In genomic region chr7:80134536-80135305, GRCh38 we compare ENCODE assay signal across 8 cellular contexts. TPM values are rescaled to one million over a fixed set of nuclear protein-coding genes. Genes with fewer than 3 reads are reported as not detected.
DNase-seq lines count a peak whose midpoint lies in the region; ATAC-seq, FAIRE-seq and TF ChIP-seq lines count a peak whose summit lies in the region.

Gene GNAI1, plus strand, starts transcription at chr7:80134831. Its CDS starts 330 bp downstream, at chr7:80135161.

- H3K4me3 Mint-ChIP-seq in activated CD8-positive, alpha-beta T cell treated with anti-CD3 and anti-CD28 coated beads for 36 hours, result peak within 1 kb of the TSS; percentile 72
- H3K4me3 Mint-ChIP-seq in mesothelial cell of epicardium, result peak within 1 kb of the TSS; percentile 98

- WGBS in esophagus, 2 donors, result 1 to 2% methylated on average over 58 to 92 of the region's 92 CpGs

- H3K27me3 ChIP-seq in esophagus (ENCODE audit: control insufficient read depth in 1 of 2, insufficient read depth in 2 of 2, low read length in 2 of 2), result no peaks in the 10 kb centered on the region

- no peaks in the 10 kb centered on the region for H3K36me3 Mint-ChIP-seq in activated CD8-positive, alpha-beta T cell treated with anti-CD3 and anti-CD28 coated beads for 36 hours (ENCODE audit: low read depth)
- no peaks in the 10 kb centered on the region for H3K36me3 Mint-ChIP-seq in mesothelial cell of epicardium

- H3K36me3 ChIP-seq in esophagus (ENCODE audit: control insufficient read depth in 2 of 2, insufficient read depth in 2 of 2, low read length in 1 of 2), result no peaks in the 10 kb centered on the region

- peak within 1 kb of the TSS; percentile 85 to 97 for H3K27ac ChIP-seq in esophagus (ENCODE audit: low read depth in 2 of 2, low read length in 1 of 2)

- peak within 1 kb of the TSS; percentile 59 to 89 for H3K4me3 ChIP-seq in esophagus (ENCODE audit: low read depth in 1 of 2, low read length in 2 of 2)

- POLR2A ChIA-PET in activated CD8-positive, alpha-beta T cell treated with anti-CD3 and anti-CD28 coated beads for 36 hours (lab: Charles Lee), result interaction anchor here (1.0 kb wide), 1 partner anchor 74 kb away, joined by 3 read pairs; no protein-coding TSS in a partner anchor

- peak; percentile 89 for TF ChIP-seq POLR2A in H54 (IDR thresholded peaks at IDR 0.05; ENCODE audit: low read depth, low read length)

- H3K9me3 ChIP-seq in esophagus (ENCODE audit: control insufficient read depth in 2 of 2, insufficient read depth in 1 of 2, low read depth in 1 of 2, low read length in 1 of 2), result no peaks in the 10 kb centered on the region

- DNase-seq in Caki2 (ENCODE audit: low read depth) (peak; percentile 75), H54 (ENCODE audit: insufficient read length, low spot score) (peak; percentile 67), NCI-H2107 treated with DMSO at 0.1 percent for 48 hours (lab: John Stamatoyannopoulos, UW; ENCODE audit: unreplicated experiment) (peak; percentile 66), mesothelial cell of epicardium (ENCODE audit: low spot score in 2 of 2, unreplicated experiment in 2 of 2) (peak; percentile 70 to 83), stromal cell of bone marrow (ENCODE audit: low read depth) (peak; percentile 67)
- peak; percentile 50 for DNase-seq in activated CD8-positive, alpha-beta T cell treated with anti-CD3 and anti-CD28 coated beads for 36 hours

- peak; percentile 52 for ATAC-seq in activated CD8-positive, alpha-beta T cell treated with anti-CD3 and anti-CD28 coated beads for 36 hours
- no peak for ATAC-seq in GM21717 (IDR thresholded peaks at IDR 0.05; ENCODE audit: unreplicated experiment)

- H3K9me3 Mint-ChIP-seq in activated CD8-positive, alpha-beta T cell treated with anti-CD3 and anti-CD28 coated beads for 36 hours, result no peaks in the 10 kb centered on the region
- no peaks in the 10 kb centered on the region for H3K9me3 Mint-ChIP-seq in mesothelial cell of epicardium

- no peak for TF ChIP-seq CTCF in activated CD8-positive, alpha-beta T cell treated with anti-CD3 and anti-CD28 coated beads for 36 hours (IDR thresholded peaks at IDR 0.05)
- TF ChIP-seq CTCF in mesothelial cell of epicardium (IDR thresholded peaks at IDR 0.05; ENCODE audit: unreplicated experiment), result no peak

- in situ Hi-C loops in Caki2 (cut with HindIII; ENCODE audit: low pct_unique_long_range_greater_than_20kb, low sequenced_read_pairs), result no loop called here

- peaks cover 37% of the 10 kb centered on the region for H3K27me3 Mint-ChIP-seq in activated CD8-positive, alpha-beta T cell treated with anti-CD3 and anti-CD28 coated beads for 36 hours
- H3K27me3 Mint-ChIP-seq in mesothelial cell of epicardium (ENCODE audit: low read depth), result no peaks in the 10 kb centered on the region

- H3K4me1 Mint-ChIP-seq in activated CD8-positive, alpha-beta T cell treated with anti-CD3 and anti-CD28 coated beads for 36 hours (ENCODE audit: low read depth), result peaks cover 30% of the 10 kb centered on the region
- peaks cover 39% of the 10 kb centered on the region for H3K4me1 Mint-ChIP-seq in mesothelial cell of epicardium

- H3K4me1 ChIP-seq in esophagus (ENCODE audit: control insufficient read depth in 2 of 2, insufficient read depth in 2 of 2, low read length in 1 of 2), result no peaks in the 10 kb centered on the region

- CTCF ChIA-PET in activated CD8-positive, alpha-beta T cell treated with anti-CD3 and anti-CD28 coated beads for 36 hours (lab: Charles Lee), result interaction anchor here (1.0 to 1.5 kb wide), 4 partner anchors 16 to 257 kb away, joined by 3 to 4 read pairs (median 3); no protein-coding TSS in a partner anchor

- FAIRE-seq in H54 (lab: Jason Lieb, UNC), result no peak

- peak within 1 kb of the TSS; percentile 58 for H3K27ac Mint-ChIP-seq in activated CD8-positive, alpha-beta T cell treated with anti-CD3 and anti-CD28 coated beads for 36 hours
- H3K27ac Mint-ChIP-seq in mesothelial cell of epicardium, result peak within 1 kb of the TSS; percentile 85

- intact Hi-C loops in activated CD8-positive, alpha-beta T cell treated with anti-CD3 and anti-CD28 coated beads for 36 hours (cut with micrococcal nuclease), result loop anchor here (5.0 to 10.0 kb wide), 2 partner anchors 38 to 260 kb away; no protein-coding TSS in a partner anchor

RNA-seq across cellular contexts. Expression of gene GNAI1, which starts in this region (rescaled TPM):
- total RNA-seq in Caki2 (2014; rRNA removed; shearing (Covaris generic); ENCODE audit: low replicate concordance), result 43.1 and 54.4 TPM in 2 replicates
- total RNA-seq in activated CD8-positive, alpha-beta T cell treated with anti-CD3 and anti-CD28 coated beads for 36 hours, result 1 to 10 TPM; 1.7 to 2.8 TPM
- 10 to 100 TPM in 1 of 2 donors, 1 to 10 TPM in 1; 6.2 to 18.8 TPM for polyA plus RNA-seq in esophagus
- total RNA-seq in mesothelial cell of epicardium, result 50.0 to 61.1 TPM (median 54.4 TPM) in 3 replicates

Comparison
In these comparisons a context has a peak if more than half of its experiments do, and no peak if none do; other contexts are left out.
1. RNA of gene GNAI1 (total RNA-seq): 50.0 to 61.1 TPM in mesothelial cell of epicardium and 43.1 to 54.4 TPM in Caki2; 1.7 to 2.8 TPM in activated CD8-positive, alpha-beta T cell treated with anti-CD3 and anti-CD28 coated beads for 36 hours; every median in the first group is over 10 times any median in the second.
2. Peak in every context shown above with its lines, with median percentiles within 50 percentile points of each other: DNase-seq.